ENCODE assay signal across 8 cellular contexts in the genomic region with DNA sequence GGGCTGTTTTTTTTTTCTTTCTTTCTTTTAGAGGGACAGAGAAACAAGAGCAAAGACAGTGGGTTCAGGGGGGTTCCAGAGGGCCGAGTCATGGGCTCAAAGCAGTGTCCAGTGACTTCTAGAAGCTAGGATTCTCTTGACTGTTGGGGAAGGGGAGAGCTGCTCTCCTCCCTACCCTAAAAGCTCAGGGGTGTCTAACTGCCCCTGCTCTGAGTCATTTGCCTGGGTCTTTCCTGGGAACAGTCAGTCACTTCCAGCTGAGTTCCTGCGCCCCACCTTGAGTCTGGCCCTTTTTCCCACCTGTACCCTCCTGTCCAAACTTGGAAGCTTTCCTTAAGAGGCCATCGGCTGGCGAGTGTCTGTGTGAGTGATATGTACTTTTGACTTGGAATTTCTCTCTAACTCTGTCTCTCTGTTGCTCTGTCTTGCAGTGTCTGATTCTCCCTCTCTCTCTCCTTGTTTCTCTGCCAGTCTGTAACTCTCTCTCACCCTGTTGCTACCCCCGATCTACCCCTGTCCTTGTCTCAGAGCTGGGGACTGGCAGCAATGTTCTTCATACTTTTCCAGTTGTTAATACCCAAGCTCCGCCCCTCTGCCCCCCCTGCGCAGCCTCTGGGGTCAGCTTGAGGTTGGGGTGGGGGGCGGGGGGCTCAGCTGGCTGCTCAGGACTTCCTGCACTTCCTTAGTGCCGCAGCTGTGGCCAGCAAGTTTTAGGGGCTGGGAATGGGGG. TPM values are rescaled to one million over a fixed set of nuclear protein-coding genes. Genes with fewer than 3 reads are reported as not detected.
A peak's percentile ranks its signal among the peaks of the same experiment; 100 is the strongest.
DNase-seq lines count a peak whose midpoint lies in the region; ATAC-seq, FAIRE-seq and TF ChIP-seq lines count a peak whose summit lies in the region.

No MANE protein-coding gene starts in this region.

- H2AFZ ChIP-seq in endothelial cell of umbilical vein (ENCODE audit: low read depth, low read length) (no peak overlapping the region), neuronal stem cell (ENCODE audit: low read length) (peak overlapping the region; percentile 62)

- H4K20me1 ChIP-seq in endothelial cell of umbilical vein (replicated peaks; ENCODE audit: control insufficient read depth, extremely low read depth, insufficient read depth, low read length), result no peaks in the 10 kb centered on the region

- no peak for TF ChIP-seq CTCF in BJ (IDR thresholded peaks at IDR 0.05; ENCODE audit: insufficient read depth, low read depth, low read length)
- no peak for TF ChIP-seq CTCF in endothelial cell of umbilical vein (IDR thresholded peaks at IDR 0.05; ENCODE audit: extremely low read depth in 1 of 2, insufficient read depth in 1 of 2, low read depth in 1 of 2, low read length in 2 of 2)

- H3K27ac ChIP-seq in endothelial cell of umbilical vein (ENCODE audit: insufficient read depth, low read depth, low read length), result no peak overlapping the region
- peak overlapping the region; percentile 53 for H3K27ac ChIP-seq in neuronal stem cell (replicated peaks; ENCODE audit: low read length)

- no peak overlapping the region for H2AK5ac ChIP-seq in neuronal stem cell (ENCODE audit: low read depth, low read length)

- dilution Hi-C loops in endothelial cell of umbilical vein (cut with MboI; ENCODE audit: extremely low pct_ligation_motif_present, low sequenced_read_pairs), result no loop called here

- H3K9ac ChIP-seq in NT2/D1 (ENCODE audit: insufficient read length, low read depth) (peak overlapping the region; percentile 44), endothelial cell of umbilical vein (replicated peaks; ENCODE audit: extremely low read depth, insufficient read depth, low read length) (no peak overlapping the region), neuronal stem cell (ENCODE audit: low read depth, low read length, poor library complexity) (peak overlapping the region; percentile 75)

- DNase-seq in BJ (ENCODE audit: low read depth), result no peak
- DNase-seq in NT2/D1 (ENCODE audit: low read depth, low spot score), result no peak
- DNase-seq in endothelial cell of umbilical vein (ENCODE audit: low read depth, low spot score), result peak; percentile 54
- DNase-seq in neuronal stem cell (ENCODE audit: low spot score), result no peak
- no peak for DNase-seq in epidermal melanocyte (ENCODE audit: insufficient read length, low spot score)

- no CpG with 5 or more reads among the region's 9 CpGs for WGBS in neuronal stem cell (ENCODE audit: extremely low coverage in 2 of 2, insufficient read length in 2 of 2, insufficient replicate concordance in 1 of 2), 2 donors

- ATAC-seq in HG03520 (IDR thresholded peaks at IDR 0.05; ENCODE audit: unreplicated experiment) (no peak), HG03460 (IDR thresholded peaks at IDR 0.05; ENCODE audit: unreplicated experiment) (no peak), HG02884 (IDR thresholded peaks at IDR 0.05; ENCODE audit: unreplicated experiment) (no peak)

- peak overlapping the region; percentile 18 for H3K4me2 ChIP-seq in endothelial cell of umbilical vein (ENCODE audit: insufficient read depth, low read length)
- peak overlapping the region; percentile 35 for H3K4me2 ChIP-seq in neuronal stem cell (ENCODE audit: insufficient read depth, low read length, poor library complexity, severe bottlenecking)

- no peaks in the 10 kb centered on the region for H3K27me3 ChIP-seq in BJ (ENCODE audit: control insufficient read depth, insufficient read depth, low read length)
- peaks cover 7% of the 10 kb centered on the region for H3K27me3 ChIP-seq in NT2/D1 (ENCODE audit: insufficient read depth, insufficient read length)
- H3K27me3 ChIP-seq in endothelial cell of umbilical vein (ENCODE audit: control insufficient read depth in 2 of 2, insufficient read depth in 2 of 2, low read length in 2 of 2), result peaks cover 0 to 3% of the 10 kb centered on the region in 2 experiments
- peaks cover 0 to 5% (median 0%) of the 10 kb centered on the region in 3 experiments for H3K27me3 ChIP-seq in neuronal stem cell (ENCODE audit: control insufficient read depth in 3 of 3, insufficient read depth in 3 of 3, low read depth in 1 of 3, low read length in 3 of 3)

- no peak overlapping the region for H2BK120ac ChIP-seq in neuronal stem cell (ENCODE audit: low read depth, low read length)

- H4K91ac ChIP-seq in neuronal stem cell (ENCODE audit: low read depth, low read length, poor library complexity), result no peak overlapping the region

- H3K79me2 ChIP-seq in endothelial cell of umbilical vein (ENCODE audit: control insufficient read depth, insufficient read depth, low read length), result peaks cover 2% of the 10 kb centered on the region

- peaks cover 49% of the 10 kb centered on the region for H3K4me1 ChIP-seq in NT2/D1 (ENCODE audit: insufficient read depth, insufficient read length)
- H3K4me1 ChIP-seq in endothelial cell of umbilical vein (ENCODE audit: control insufficient read depth, extremely low read depth, insufficient read depth, low read length), result peaks cover 37% of the 10 kb centered on the region
- peaks cover 52 to 63% of the 10 kb centered on the region in 2 donors for H3K4me1 ChIP-seq in neuronal stem cell (ENCODE audit: control insufficient read depth in 2 of 2, insufficient read depth in 1 of 2, low read depth in 1 of 2, low read length in 2 of 2)

- intact Hi-C loops in endothelial cell of umbilical vein (cut with micrococcal nuclease), result no loop called here

- H3K4me3 ChIP-seq in BJ (ENCODE audit: low read depth, low read length), result peak overlapping the region; percentile 97
- H3K4me3 ChIP-seq in NT2/D1 (ENCODE audit: insufficient read length, low read depth), result no peak overlapping the region
- no peak overlapping the region for H3K4me3 ChIP-seq in endothelial cell of umbilical vein (replicated peaks in 1 of 3; ENCODE audit: insufficient read depth in 1 of 3, low read depth in 1 of 3, low read length in 3 of 3)
- H3K4me3 ChIP-seq in neuronal stem cell (ENCODE audit: low read length in 2 of 2), result peak overlapping the region in 1 of 2 donors; percentile 84

- H2BK5ac ChIP-seq in neuronal stem cell (ENCODE audit: low read length), result no peak overlapping the region

- H2BK15ac ChIP-seq in neuronal stem cell (ENCODE audit: low read length), result no peak overlapping the region

- H3K4ac ChIP-seq in neuronal stem cell (ENCODE audit: low read length), result no peak overlapping the region

- POLR2A ChIA-PET in BJ (lab: Charles Lee), result interaction anchor here (0.9 to 1.1 kb wide), 2 partner anchors 34 to 48 kb away, joined by 4 to 7 read pairs; no protein-coding TSS in a partner anchor
- POLR2A ChIA-PET in endothelial cell of umbilical vein (lab: Charles Lee), result interaction anchor here (0.7 kb wide), 2 partner anchors 8 to 11 kb away, joined by 3 to 4 read pairs; a partner anchor contains a TSS

- no peak overlapping the region for H2BK12ac ChIP-seq in neuronal stem cell (ENCODE audit: low read length)

- H3K36me3 ChIP-seq in BJ (ENCODE audit: control insufficient read depth, insufficient read depth, low read length) (no peaks in the 10 kb centered on the region; the same call in 1 of the 2 replicates), NT2/D1 (ENCODE audit: insufficient read depth, insufficient read length, low read length) (no peaks in the 10 kb centered on the region), endothelial cell of umbilical vein (ENCODE audit: control insufficient read depth in 2 of 2, extremely low read depth in 1 of 2, insufficient read depth in 2 of 2, low read length in 2 of 2) (no peaks in the 10 kb centered on the region), neuronal stem cell (replicated peaks in 1 of 2; ENCODE audit: control insufficient read depth in 2 of 2, insufficient read depth in 2 of 2, low read length in 2 of 2) (no peaks in the 10 kb centered on the region)

- H3K18ac ChIP-seq in neuronal stem cell (ENCODE audit: low read length), result peak overlapping the region; percentile 72

- H3K9me3 ChIP-seq in NT2/D1 (ENCODE audit: insufficient read depth, low read length) (no peaks in the 10 kb centered on the region), endothelial cell of umbilical vein (replicated peaks; ENCODE audit: control insufficient read depth, insufficient read depth, low read length) (no peaks in the 10 kb centered on the region), neuronal stem cell (replicated peaks in 1 of 2; ENCODE audit: control insufficient read depth in 2 of 2, insufficient read depth in 1 of 2, low read depth in 1 of 2, low read length in 2 of 2) (no peaks in the 10 kb centered on the region)

- no peaks in the 10 kb centered on the region for H3K79me1 ChIP-seq in neuronal stem cell (ENCODE audit: low read depth, low read length)

- no peaks in the 10 kb centered on the region for H3K9me1 ChIP-seq in endothelial cell of umbilical vein (replicated peaks; ENCODE audit: control insufficient read depth, extremely low read depth, insufficient read depth, low read length)

- no peak overlapping the region for H3K14ac ChIP-seq in neuronal stem cell (ENCODE audit: low read length)

- FAIRE-seq in endothelial cell of umbilical vein (lab: Jason Lieb, UNC), result no peak

- no TSS peak for BruUV-seq in endothelial cell of umbilical vein (replicated peaks; lab: Mats Ljungman, UMichigan)

- no peak for TF ChIP-seq POLR2A in endothelial cell of umbilical vein (IDR thresholded peaks at IDR 0.05; ENCODE audit: low read depth, low read length)

- no peak overlapping the region for H3K23ac ChIP-seq in neuronal stem cell (ENCODE audit: low read depth, low read length, poor library complexity)

- CTCF ChIA-PET in BJ (lab: Yijun Ruan, JAX) (interaction anchor here (0.8 to 5.6 kb wide), 14 partner anchors 10 to 126 kb away, joined by 3 to 83 read pairs (median 6); a partner anchor contains a TSS), endothelial cell of umbilical vein (lab: Charles Lee) (interaction anchor here (0.7 to 5.4 kb wide), 9 partner anchors 8 to 103 kb away, joined by 3 to 62 read pairs (median 4); a partner anchor contains a TSS)

- no peak overlapping the region for H4K8ac ChIP-seq in neuronal stem cell (ENCODE audit: low read depth, low read length)

RNA-seq across cellular contexts. Expression of a gene that starts 2.4 kb away (rescaled TPM):
- polyA plus RNA-seq in BJ (2011; rRNA removed) (32.1 and 43.3 TPM in 2 replicates), endothelial cell of umbilical vein (17.4 and 18.8 TPM in 2 replicates)
- polyA minus RNA-seq in BJ (2011; rRNA and poly(A)+ RNA removed), result 17.8 and 20.2 TPM in 2 replicates
- 24.9 and 29.6 TPM in 2 replicates for total RNA-seq in endothelial cell of umbilical vein
- polyA plus RNA-seq in endothelial cell of umbilical vein (2011; cell fraction: cytosol; rRNA removed), result 17.9 and 18.5 TPM in 2 replicates
- polyA plus RNA-seq in endothelial cell of umbilical vein (2011; cell fraction: nucleus; rRNA removed), result 14.3 and 20.5 TPM in 2 replicates
- polyA plus RNA-seq in endothelial cell of umbilical vein (2012), result 22.3 and 27.8 TPM in 2 replicates
- 18.1 and 19.7 TPM in 2 replicates for polyA minus RNA-seq in endothelial cell of umbilical vein
- polyA minus RNA-seq in endothelial cell of umbilical vein (2011; cell fraction: cytosol; rRNA and poly(A)+ RNA removed), result 7.4 TPM
- 6.3 and 8.5 TPM in 2 replicates for polyA minus RNA-seq in endothelial cell of umbilical vein (2011; cell fraction: nucleus; rRNA and poly(A)+ RNA removed)
- 13.2 TPM for polyA plus RNA-seq in neuronal stem cell (2013, experiment 1 of 2)
- 13.2 TPM for polyA plus RNA-seq in neuronal stem cell (2013, experiment 2 of 2)

RNA-seq across cellular contexts. Expression of a gene that starts 11.0 kb away (rescaled TPM):
- polyA plus RNA-seq in BJ (2011; rRNA removed) (40.1 and 55.2 TPM in 2 replicates), endothelial cell of umbilical vein (120 and 122 TPM in 2 replicates)
- polyA minus RNA-seq in BJ (2011; rRNA and poly(A)+ RNA removed), result 72.9 and 94.5 TPM in 2 replicates
- total RNA-seq in endothelial cell of umbilical vein, result 120 and 124 TPM in 2 replicates
- 98.6 and 101 TPM in 2 replicates for polyA plus RNA-seq in endothelial cell of umbilical vein (2011; cell fraction: cytosol; rRNA removed)
- polyA plus RNA-seq in endothelial cell of umbilical vein (2011; cell fraction: nucleus; rRNA removed), result 353 and 444 TPM in 2 replicates
- polyA plus RNA-seq in endothelial cell of umbilical vein (2012), result 97.1 and 98.7 TPM in 2 replicates
- 152 and 208 TPM in 2 replicates for polyA minus RNA-seq in endothelial cell of umbilical vein
- polyA minus RNA-seq in endothelial cell of umbilical vein (2011; cell fraction: cytosol; rRNA and poly(A)+ RNA removed), result 84.2 TPM
- 180 and 192 TPM in 2 replicates for polyA minus RNA-seq in endothelial cell of umbilical vein (2011; cell fraction: nucleus; rRNA and poly(A)+ RNA removed)
- 61.9 TPM for polyA plus RNA-seq in neuronal stem cell (2013, experiment 1 of 2)
- 61.2 TPM for polyA plus RNA-seq in neuronal stem cell (2013, experiment 2 of 2)

RNA-seq across cellular contexts. Expression of a gene that starts 35.2 kb away (rescaled TPM):
- polyA plus RNA-seq in BJ (2011; rRNA removed), result 1.9 and 2.3 TPM in 2 replicates
- 4.3 and 6.6 TPM in 2 replicates for polyA minus RNA-seq in BJ (2011; rRNA and poly(A)+ RNA removed)
- 5.2 and 6.1 TPM in 2 replicates for total RNA-seq in endothelial cell of umbilical vein
- polyA plus RNA-seq in endothelial cell of umbilical vein, result 2.3 and 2.5 TPM in 2 replicates
- polyA plus RNA-seq in endothelial cell of umbilical vein (2011; cell fraction: cytosol; rRNA removed), result 2.5 and 3.0 TPM in 2 replicates
- 7.6 and 11.8 TPM in 2 replicates for polyA plus RNA-seq in endothelial cell of umbilical vein (2011; cell fraction: nucleus; rRNA removed)
- polyA plus RNA-seq in endothelial cell of umbilical vein (2012), result 5.3 and 8.8 TPM in 2 replicates
- 2.2 and 3.5 TPM in 2 replicates for polyA minus RNA-seq in endothelial cell of umbilical vein
- 3.9 TPM for polyA minus RNA-seq in endothelial cell of umbilical vein (2011; cell fraction: cytosol; rRNA and poly(A)+ RNA removed)
- 6.3 and 11.7 TPM in 2 replicates for polyA minus RNA-seq in endothelial cell of umbilical vein (2011; cell fraction: nucleus; rRNA and poly(A)+ RNA removed)
- polyA plus RNA-seq in neuronal stem cell (2013, experiment 1 of 2), result 5.0 TPM
- 4.8 TPM for polyA plus RNA-seq in neuronal stem cell (2013, experiment 2 of 2)

RNA-seq across cellular contexts. Expression of a gene that starts 50.0 kb away (rescaled TPM):
- polyA plus RNA-seq in BJ (2011; rRNA removed) (not detected in 2 replicates), endothelial cell of umbilical vein (0.80 and 1.0 TPM in 2 replicates)
- 0.33 TPM in 1 of 2 replicates, not detected in the other for polyA minus RNA-seq in BJ (2011; rRNA and poly(A)+ RNA removed)
- total RNA-seq in endothelial cell of umbilical vein, result 2.4 and 2.9 TPM in 2 replicates
- polyA plus RNA-seq in endothelial cell of umbilical vein (2011; cell fraction: cytosol; rRNA removed), result 0.96 and 1.5 TPM in 2 replicates
- polyA plus RNA-seq in endothelial cell of umbilical vein (2011; cell fraction: nucleus; rRNA removed), result 2.5 and 2.7 TPM in 2 replicates
- 1.6 and 3.1 TPM in 2 replicates for polyA plus RNA-seq in endothelial cell of umbilical vein (2012)
- 0.21 and 0.51 TPM in 2 replicates for polyA minus RNA-seq in endothelial cell of umbilical vein
- polyA minus RNA-seq in endothelial cell of umbilical vein (2011; cell fraction: cytosol; rRNA and poly(A)+ RNA removed), result not detected
- 0.72 and 1.8 TPM in 2 replicates for polyA minus RNA-seq in endothelial cell of umbilical vein (2011; cell fraction: nucleus; rRNA and poly(A)+ RNA removed)
- not detected for polyA plus RNA-seq in neuronal stem cell (2013, experiment 1 of 2)
- not detected for polyA plus RNA-seq in neuronal stem cell (2013, experiment 2 of 2)

RNA-seq across cellular contexts. Expression of a gene that starts 56.6 kb away (rescaled TPM):
- polyA plus RNA-seq in BJ (2011; rRNA removed), result 36.7 and 69.0 TPM in 2 replicates
- 23.2 and 23.8 TPM in 2 replicates for polyA minus RNA-seq in BJ (2011; rRNA and poly(A)+ RNA removed)
- 90.8 and 95.0 TPM in 2 replicates for total RNA-seq in endothelial cell of umbilical vein
- polyA plus RNA-seq in endothelial cell of umbilical vein, result 27.7 and 30.9 TPM in 2 replicates
- 44.4 and 44.8 TPM in 2 replicates for polyA plus RNA-seq in endothelial cell of umbilical vein (2011; cell fraction: cytosol; rRNA removed)
- 136 and 195 TPM in 2 replicates for polyA plus RNA-seq in endothelial cell of umbilical vein (2011; cell fraction: nucleus; rRNA removed)
- polyA plus RNA-seq in endothelial cell of umbilical vein (2012), result 67.5 and 74.7 TPM in 2 replicates
- polyA minus RNA-seq in endothelial cell of umbilical vein, result 36.7 and 37.8 TPM in 2 replicates
- polyA minus RNA-seq in endothelial cell of umbilical vein (2011; cell fraction: cytosol; rRNA and poly(A)+ RNA removed), result 29.3 TPM
- polyA minus RNA-seq in endothelial cell of umbilical vein (2011; cell fraction: nucleus; rRNA and poly(A)+ RNA removed), result 39.9 and 47.9 TPM in 2 replicates
- polyA plus RNA-seq in neuronal stem cell (2013, experiment 1 of 2), result 106 TPM
- 110 TPM for polyA plus RNA-seq in neuronal stem cell (2013, experiment 2 of 2)
